ENCODE assay signal across 8 cellular contexts in the genomic region with DNA sequence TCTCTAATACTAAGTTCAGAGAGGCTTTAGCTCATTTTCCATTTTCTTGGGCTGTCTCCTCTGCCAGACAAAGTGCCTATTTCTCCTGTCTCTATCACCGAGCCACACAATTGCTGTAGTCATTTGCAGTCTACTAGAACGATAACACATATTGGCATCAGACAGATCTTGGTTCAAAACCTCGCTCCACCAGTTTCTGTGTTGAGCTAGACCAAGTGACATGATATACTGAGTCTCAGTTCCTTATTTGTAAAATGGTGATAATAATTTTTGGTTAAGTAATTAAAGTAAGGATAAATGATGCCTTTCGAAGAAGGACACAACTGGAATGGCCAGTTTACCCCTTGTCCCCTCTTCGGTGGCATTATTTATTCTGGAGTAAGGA. TPM values are rescaled to one million over a fixed set of nuclear protein-coding genes. Genes with fewer than 3 reads are reported as not detected.
DNase-seq lines count a peak whose midpoint lies in the region; ATAC-seq and TF ChIP-seq lines count a peak whose summit lies in the region.

No MANE protein-coding gene starts in this region.

- H3K4me1 ChIP-seq in SJSA1 (replicated peaks) = peaks cover 29% of the 10 kb centered on the region

- peaks cover 15% of the 10 kb centered on the region for H3K36me3 ChIP-seq in SJSA1
- no peaks in the 10 kb centered on the region for H3K36me3 ChIP-seq in kidney epithelial cell (ENCODE audit: control insufficient read depth, insufficient read depth, low read length)

- peaks cover 41% of the 10 kb centered on the region for H3K4me1 Mint-ChIP-seq in type B pancreatic cell (ENCODE audit: unreplicated experiment)

- H3K36me3 Mint-ChIP-seq in type B pancreatic cell = peaks cover 13% of the 10 kb centered on the region

- ATAC-seq in GM18870 (IDR thresholded peaks at IDR 0.05; ENCODE audit: unreplicated experiment) (peak; percentile 12), HG02759 (IDR thresholded peaks at IDR 0.05; ENCODE audit: unreplicated experiment) (peak; percentile 23)

- no peaks in the 10 kb centered on the region for H3K27me3 ChIP-seq in SJSA1 (replicated peaks)
- no peaks in the 10 kb centered on the region for H3K27me3 ChIP-seq in kidney epithelial cell (ENCODE audit: control insufficient read depth, insufficient read depth, low read length)

- H3K27ac ChIP-seq in SJSA1 = peak overlapping the region; percentile 88

- peak overlapping the region; percentile 99 for H3K27ac Mint-ChIP-seq in type B pancreatic cell

- peak overlapping the region; percentile 97 for H3K4me3 Mint-ChIP-seq in type B pancreatic cell

- DNase-seq in SJSA1 (ENCODE audit: low read depth in 1 of 2, low spot score in 2 of 2) = no peak
- DNase-seq in kidney epithelial cell (ENCODE audit: low read depth) = no peak
- DNase-seq in type B pancreatic cell (ENCODE audit: extremely low spot score, unreplicated experiment) = no peak
- DNase-seq in mucosa of gallbladder (ENCODE audit: low spot score) = no peak
- no peak for DNase-seq in RKO (ENCODE audit: low spot score)
- no peak for DNase-seq in NCI-H2081 (lab: John Stamatoyannopoulos, UW)

- peaks cover 7% of the 10 kb centered on the region for H3K27me3 Mint-ChIP-seq in type B pancreatic cell

- no peak for TF ChIP-seq CTCF in kidney epithelial cell (IDR thresholded peaks at IDR 0.05; ENCODE audit: insufficient read depth, low read length, poor library complexity, severe bottlenecking)
- TF ChIP-seq CTCF in type B pancreatic cell (conservative IDR thresholded peaks at IDR 0.05) = no peak

- H3K9me3 ChIP-seq in SJSA1 (replicated peaks) = no peaks in the 10 kb centered on the region

- no peaks in the 10 kb centered on the region for H3K9me3 Mint-ChIP-seq in type B pancreatic cell

- H3K4me3 ChIP-seq in SJSA1 (peak overlapping the region; percentile 82), kidney epithelial cell (ENCODE audit: low read depth, low read length) (peak overlapping the region; percentile 92)

RNA-seq across cellular contexts. Expression of gene RAB7A, which starts 0.4 kb away (rescaled TPM):
- 31.5 and 50.8 TPM in 2 replicates for total RNA-seq in SJSA1 (2014; rRNA removed; shearing (Covaris generic))
- total RNA-seq in kidney epithelial cell = 111 and 114 TPM in 2 replicates
- 157 and 216 TPM in 2 replicates for total RNA-seq in type B pancreatic cell (ENCODE audit: low replicate concordance)
- total RNA-seq in mucosa of gallbladder = 194 TPM
